In genomic region chr2:205755923-205756322, GRCh38 we compare ENCODE assay signal across 14 cellular contexts.
DNase-seq lines count a peak whose midpoint lies in the region; ATAC-seq and TF ChIP-seq lines count a peak whose summit lies in the region.
"Had no signal": no experiment of that assay in that cellular context is flagged by ENCODE, and none has a peak within 500 bp of the region (broad histone marks: within the 10 kb centered on the region; RNA-seq: fewer than 3 reads in every experiment).

No MANE protein-coding gene starts in this region.

- H3K27me3 Mint-ChIP-seq in activated CD4-positive, alpha-beta T cell treated with anti-CD3 and anti-CD28 coated beads, Interleukin-2, amount 10 ng/mL, durations not matched to agents 24 days and 14 days = peaks cover 9% of the 10 kb centered on the region

- no peaks in the 10 kb centered on the region for H3K9me3 Mint-ChIP-seq in activated naive CD4-positive, alpha-beta T cell treated with anti-CD3 and anti-CD28 coated beads, Interleukin-2, amount 50 U/mL, for 72 hours
- no peaks in the 10 kb centered on the region for H3K9me3 Mint-ChIP-seq in activated CD4-positive, alpha-beta T cell treated with anti-CD3 and anti-CD28 coated beads, Interleukin-2, amount 10 ng/mL, durations not matched to agents 24 days and 14 days
- H3K9me3 Mint-ChIP-seq: IgD-negative memory B cell; stimulated activated effector memory CD8-positive, alpha-beta T cell treated with anti-CD3 and anti-CD28 coated beads, Interleukin-12 subunit alpha, Interleukin-12 subunit beta, amount 100 ng/mL, for 72 hours had no signal

- H3K27ac ChIP-seq in IMR-90 (ENCODE audit: insufficient read depth, low read length) (peak overlapping the region; percentile 63; the same call in 1 of the 2 replicates), duodenal mucosa (ENCODE audit: low read depth, low read length) (peak overlapping the region; percentile 16), muscle layer of duodenum (ENCODE audit: low read length) (peak overlapping the region; percentile 65), tibial artery (peak overlapping the region; percentile 82)

- no CpG with 5 or more reads among the region's 3 CpGs for WGBS in IMR-90 (ENCODE audit: extremely low coverage in 2 of 2, insufficient read length in 1 of 2), 2 experiments

- no peaks in the 10 kb centered on the region for H3K36me3 Mint-ChIP-seq in activated naive CD4-positive, alpha-beta T cell treated with anti-CD3 and anti-CD28 coated beads, Interleukin-2, amount 50 U/mL, for 72 hours
- H3K36me3 Mint-ChIP-seq in activated CD4-positive, alpha-beta T cell treated with anti-CD3 and anti-CD28 coated beads, Interleukin-2, amount 10 ng/mL, durations not matched to agents 24 days and 14 days (ENCODE audit: low read depth) = peaks cover 11% of the 10 kb centered on the region
- H3K36me3 Mint-ChIP-seq: IgD-negative memory B cell; stimulated activated effector memory CD8-positive, alpha-beta T cell treated with anti-CD3 and anti-CD28 coated beads, Interleukin-12 subunit alpha, Interleukin-12 subunit beta, amount 100 ng/mL, for 72 hours had no signal

- in situ Hi-C loops in IMR-90 (cut with MboI; ENCODE audit: low sequenced_read_pairs) = loop anchor here (5.0 kb wide), 1 partner anchor 69 kb away; no protein-coding TSS in a partner anchor
- in situ Hi-C loops in G401 (cut with HindIII; ENCODE audit: low sequenced_read_pairs) = no loop called here

- peak overlapping the region; percentile 38 for H3K4ac ChIP-seq in IMR-90 (ENCODE audit: low read depth, low read length)

- H4K20me1 ChIP-seq in IMR-90 (ENCODE audit: insufficient read depth, low read length) = no peaks in the 10 kb centered on the region; the same call in 1 of the 2 replicates

- no peak overlapping the region for H3K9ac ChIP-seq in IMR-90 (ENCODE audit: low read depth, low read length)
- H3K9ac ChIP-seq in duodenal mucosa (ENCODE audit: low read depth in 1 of 2, low read length in 2 of 2) = no peak overlapping the region

- H4K8ac ChIP-seq in IMR-90 (ENCODE audit: low read depth in 2 of 2, low read length in 2 of 2) = peak overlapping the region in 1 of 2 experiments; percentile 35; a peak in 1 of 4 replicates

- no peak overlapping the region for H2AK9ac ChIP-seq in IMR-90 (replicated peaks; ENCODE audit: low read depth, low read length, poor library complexity)

- POLR2A ChIA-PET in IMR-90 (lab: Charles Lee; ENCODE audit: unreplicated experiment) = no interaction called here

- H3K36me3 ChIP-seq in IMR-90 (ENCODE audit: control insufficient read depth, insufficient read depth, low read length) (peaks cover 45% of the 10 kb centered on the region), duodenal mucosa (ENCODE audit: control insufficient read depth in 1 of 2, insufficient read depth in 2 of 2, low read length in 2 of 2) (no peaks in the 10 kb centered on the region), muscle layer of duodenum (ENCODE audit: control insufficient read depth in 1 of 2, insufficient read depth in 2 of 2, low read length in 2 of 2) (peaks cover 8 to 14% of the 10 kb centered on the region in 2 donors), tibial artery (no peaks in the 10 kb centered on the region)

- H3K27ac Mint-ChIP-seq in activated naive CD4-positive, alpha-beta T cell treated with anti-CD3 and anti-CD28 coated beads, Interleukin-2, amount 50 U/mL, for 72 hours = no peak overlapping the region
- H3K27ac Mint-ChIP-seq in activated CD4-positive, alpha-beta T cell treated with anti-CD3 and anti-CD28 coated beads, Interleukin-2, amount 10 ng/mL, durations not matched to agents 24 days and 14 days = no peak overlapping the region
- H3K27ac Mint-ChIP-seq: stimulated activated effector memory CD8-positive, alpha-beta T cell treated with anti-CD3 and anti-CD28 coated beads, Interleukin-12 subunit alpha, Interleukin-12 subunit beta, amount 100 ng/mL, for 72 hours had no signal

- no peak for TF ChIP-seq POLR2A in IMR-90 (IDR thresholded peaks at IDR 0.05; ENCODE audit: low read depth, low read length)

- H2BK20ac ChIP-seq in IMR-90 (ENCODE audit: low read depth, low read length) = no peak overlapping the region

- peak overlapping the region; percentile 57 for H3K18ac ChIP-seq in IMR-90 (ENCODE audit: low read depth, low read length)

- no TSS peak for BruUV-seq in IMR-90 (replicated peaks; lab: Mats Ljungman, UMichigan)

- 0 out of 2 replicates have a peak overlapping the region, but pooled peaks have one; percentile 1 for H2AK5ac ChIP-seq in IMR-90 (ENCODE audit: low read depth, low read length)

- 0 out of 2 replicates have a peak overlapping the region, but pooled peaks have one; percentile 14 for H3K14ac ChIP-seq in IMR-90 (replicated peaks; ENCODE audit: low read depth, low read length)

- no peak overlapping the region for H3K23ac ChIP-seq in IMR-90 (ENCODE audit: low read depth, low read length)

- DNase-seq in IMR-90 (peak; percentile 37), tibial artery (peak; percentile 55 to 86), posterior vena cava (ENCODE audit: low spot score) (no peak), G401 (ENCODE audit: low spot score) (no peak)
- DNase-seq in activated naive CD4-positive, alpha-beta T cell treated with anti-CD3 and anti-CD28 coated beads, Interleukin-2, amount 50 U/mL, for 72 hours (ENCODE audit: low spot score in 2 of 2) = no peak
- DNase-seq in activated CD4-positive, alpha-beta T cell treated with anti-CD3 and anti-CD28 coated beads, Interleukin-2, amount 10 ng/mL, durations not matched to agents 24 days and 14 days = no peak
- DNase-seq: activated CD4-positive, alpha-beta T cell treated with anti-CD3 and anti-CD28 coated beads, Interleukin-2, amount 50 U/mL, for 48 hours; dermis blood vessel endothelial cell; NCI-H1417 treated with DMSO at 0.1 percent for 48 hours; stimulated activated CD4-positive, alpha-beta T cell treated with anti-CD3 and anti-CD28 coated beads, Interleukin-1b, Interleukin-23, amount 100 ng/mL, for 48 hours had no signal

- dilution Hi-C loops in IMR-90 (cut with HindIII; ENCODE audit: low sequenced_read_pairs, unreplicated experiment) = no loop called here

- no peak for TF ChIP-seq CTCF in IMR-90 (conservative IDR thresholded peaks at IDR 0.05; ENCODE audit: low read depth, low read length)
- no peak for TF ChIP-seq CTCF in tibial artery (IDR thresholded peaks at IDR 0.05)

- H3K4me3 Mint-ChIP-seq in activated CD4-positive, alpha-beta T cell treated with anti-CD3 and anti-CD28 coated beads, Interleukin-2, amount 10 ng/mL, durations not matched to agents 24 days and 14 days = no peak overlapping the region
- H3K4me3 Mint-ChIP-seq: stimulated activated effector memory CD8-positive, alpha-beta T cell treated with anti-CD3 and anti-CD28 coated beads, Interleukin-12 subunit alpha, Interleukin-12 subunit beta, amount 100 ng/mL, for 72 hours had no signal

- peak overlapping the region; percentile 80; the same call in 1 of the 3 replicates for H2BK15ac ChIP-seq in IMR-90 (ENCODE audit: low read depth, low read length)

- no peak overlapping the region for H2AFZ ChIP-seq in IMR-90 (replicated peaks; ENCODE audit: low read length, poor library complexity)

- H3K79me1 ChIP-seq in IMR-90 (ENCODE audit: low read depth in 1 of 2, low read length in 2 of 2) = 0 out of 4 replicates have a peak, but pooled peaks cover 0 to 3% of the 10 kb centered on the region in 2 experiments

- 0 out of 2 replicates have a peak overlapping the region, but pooled peaks have one; percentile 5 for H4K91ac ChIP-seq in IMR-90 (ENCODE audit: insufficient read depth, low read depth, low read length)

- H3K27me3 ChIP-seq in IMR-90 (ENCODE audit: control insufficient read depth, insufficient read depth, low read length) (no peaks in the 10 kb centered on the region), duodenal mucosa (ENCODE audit: control insufficient read depth in 1 of 2, insufficient read depth in 2 of 2, low read length in 2 of 2) (no peaks in the 10 kb centered on the region), muscle layer of duodenum (ENCODE audit: low read depth, low read length) (no peaks in the 10 kb centered on the region), tibial artery (no peaks in the 10 kb centered on the region)

- CTCF ChIA-PET in IMR-90 (lab: Yijun Ruan, JAX) = interaction anchor here (0.7 to 1.1 kb wide), 3 partner anchors 12 to 37 kb away, joined by 3 to 4 read pairs (median 4); no protein-coding TSS in a partner anchor

- H3K4me1 ChIP-seq in IMR-90 (ENCODE audit: control insufficient read depth, insufficient read depth, low read length) (peaks cover 29% of the 10 kb centered on the region), duodenal mucosa (ENCODE audit: control insufficient read depth in 1 of 2, insufficient read depth in 2 of 2, low read length in 2 of 2) (peaks cover 16 to 29% of the 10 kb centered on the region in 2 donors), muscle layer of duodenum (ENCODE audit: control insufficient read depth in 1 of 2, insufficient read depth in 2 of 2, low read length in 2 of 2) (peaks cover 14 to 64% of the 10 kb centered on the region in 2 donors), tibial artery (peaks cover 0 to 71% (median 57%) of the 10 kb centered on the region in 4 donors)

- peak overlapping the region; percentile 36 for H2BK5ac ChIP-seq in IMR-90 (ENCODE audit: low read depth, low read length, poor library complexity, severe bottlenecking)

- H3K4me3 ChIP-seq in IMR-90 (ENCODE audit: insufficient read depth, low read depth, low read length) (no peak overlapping the region), duodenal mucosa (ENCODE audit: low read depth in 1 of 2, low read length in 2 of 2) (no peak overlapping the region), muscle layer of duodenum (ENCODE audit: low read depth in 1 of 2, low read length in 2 of 2) (no peak overlapping the region), tibial artery (no peak overlapping the region)

- no peaks in the 10 kb centered on the region for H3K4me1 Mint-ChIP-seq in activated CD4-positive, alpha-beta T cell treated with anti-CD3 and anti-CD28 coated beads, Interleukin-2, amount 10 ng/mL, durations not matched to agents 24 days and 14 days
- H3K4me1 Mint-ChIP-seq: IgD-negative memory B cell; stimulated activated effector memory CD8-positive, alpha-beta T cell treated with anti-CD3 and anti-CD28 coated beads, Interleukin-12 subunit alpha, Interleukin-12 subunit beta, amount 100 ng/mL, for 72 hours had no signal

- peak overlapping the region; percentile 62 for H4K5ac ChIP-seq in IMR-90 (ENCODE audit: low read depth, low read length)

- no peak overlapping the region for H3K56ac ChIP-seq in IMR-90 (ENCODE audit: extremely low read depth, insufficient read depth, low read length)

- no peak for TF ChIP-seq RAD21 in IMR-90 (IDR thresholded peaks at IDR 0.05; ENCODE audit: low read length)

- peak; percentile 22 for ATAC-seq in IMR-90 (ENCODE audit: low read depth)
- ATAC-seq in activated naive CD4-positive, alpha-beta T cell treated with anti-CD3 and anti-CD28 coated beads, Interleukin-2, amount 50 U/mL, for 72 hours = no peak
- ATAC-seq: stimulated activated effector memory CD8-positive, alpha-beta T cell treated with anti-CD3 and anti-CD28 coated beads, Interleukin-12 subunit alpha, Interleukin-12 subunit beta, amount 100 ng/mL, for 72 hours had no signal

- peaks cover 11% of the 10 kb centered on the region for H3K9me1 ChIP-seq in IMR-90 (ENCODE audit: insufficient read depth, low read length)

- intact Hi-C loops in IMR-90 (cut with micrococcal nuclease) = no loop called here
- intact Hi-C loops in tibial artery (cut with DNase I; ENCODE audit: low total_unique reads) = no loop called here
- intact Hi-C loops in posterior vena cava (cut with DNase I) = loop anchor here in 1 of 2 donors (1.0 kb wide), 1 partner anchor 21 kb away; no protein-coding TSS in a partner anchor
- intact Hi-C loops in activated CD4-positive, alpha-beta T cell treated with anti-CD3 and anti-CD28 coated beads, Interleukin-2, amount 10 ng/mL, durations not matched to agents 24 days and 14 days (cut with micrococcal nuclease) = no loop called here

- H3K9me3 ChIP-seq in IMR-90 (ENCODE audit: control insufficient read depth, insufficient read depth, low read length) = no peaks in the 10 kb centered on the region
- H3K9me3 ChIP-seq in duodenal mucosa (ENCODE audit: control insufficient read depth in 1 of 2, low read length in 2 of 2) = no peaks in the 10 kb centered on the region
- no peaks in the 10 kb centered on the region for H3K9me3 ChIP-seq in muscle layer of duodenum (ENCODE audit: control insufficient read depth in 1 of 2, low read length in 2 of 2)
- no peaks in the 10 kb centered on the region for H3K9me3 ChIP-seq in tibial artery

- H3K4me2 ChIP-seq in IMR-90 (ENCODE audit: low read depth, low read length) = 0 out of 2 replicates have a peak overlapping the region, but pooled peaks have one; percentile 32

- H2BK120ac ChIP-seq in IMR-90 (ENCODE audit: low read depth, low read length) = peak overlapping the region; percentile 7

Comparison
In these comparisons a context has a peak if more than half of its experiments do, and no peak if none do; other contexts are left out.
1. DNase-seq: peak in IMR-90 (single experiment) and tibial artery (2 of 2); none in posterior vena cava (single experiment), G401 (single experiment), activated naive CD4-positive, alpha-beta T cell treated with anti-CD3 and anti-CD28 coated beads, Interleukin-2, amount 50 U/mL, for 72 hours (0 of 2) and activated CD4-positive, alpha-beta T cell treated with anti-CD3 and anti-CD28 coated beads, Interleukin-2, amount 10 ng/mL, durations not matched to agents 24 days and 14 days (single experiment).
2. H3K27ac ChIP-seq: peak in every context shown above with its lines; median percentile 82 in tibial artery; 65 in muscle layer of duodenum; 63 in IMR-90; 16 in duodenal mucosa.